Comparison of ENCODE assay signal across 7 cellular contexts in genomic region chr11:17386331-17387084, GRCh38. TPM values are rescaled to one million over a fixed set of nuclear protein-coding genes. Genes with fewer than 3 reads are reported as not detected.
DNase-seq lines count a peak whose midpoint lies in the region; ATAC-seq and TF ChIP-seq lines count a peak whose summit lies in the region.

No MANE protein-coding gene starts in this region.

- no peaks in the 10 kb centered on the region for H3K9me3 ChIP-seq in testis

- no peak overlapping the region for H3K4me3 ChIP-seq in LNCaP clone FGC (ENCODE audit: low read depth, low read length)
- no peak overlapping the region for H3K4me3 ChIP-seq in testis

- H3K27ac ChIP-seq in testis, result no peak overlapping the region

- peak; percentile 72 for DNase-seq in GM10266 (ENCODE audit: extremely low spot score)
- DNase-seq in LNCaP clone FGC (ENCODE audit: low read depth), result no peak
- peak; percentile 63 for DNase-seq in UCSD-AML1 (lab: John Stamatoyannopoulos, UW; ENCODE audit: unreplicated experiment)
- peak; percentile 15 for DNase-seq in dedifferentiated amniotic fluid mesenchymal stem cell (ENCODE audit: extremely low spot score)
- peak; percentile 41 for DNase-seq in medulla oblongata (ENCODE audit: extremely low spot score)
- DNase-seq in testis, result peak; percentile 65

- 71 to 85% methylated on average over 15 to 23 of the region's 23 CpGs for WGBS in testis, 2 donors

- intact Hi-C loops in testis (cut with DNase I; ENCODE audit: low total_unique reads), result loop anchor here (5.0 kb wide), 1 partner anchor 116 kb away; no protein-coding TSS in a partner anchor

- peak; percentile 60 for ATAC-seq in GM21723 (IDR thresholded peaks at IDR 0.05; ENCODE audit: unreplicated experiment)

- no peaks in the 10 kb centered on the region for H3K27me3 ChIP-seq in testis

- H3K4me1 ChIP-seq in testis, result peaks cover 3% of the 10 kb centered on the region

- TF ChIP-seq POLR2A in testis (IDR thresholded peaks at IDR 0.05), result no peak

- H3K36me3 ChIP-seq in testis (ENCODE audit: low read depth, missing control alignments), result no peaks in the 10 kb centered on the region

- TF ChIP-seq CTCF in GM10266 (IDR thresholded peaks at IDR 0.05; ENCODE audit: control insufficient read depth, insufficient read depth, low read depth, missing control alignments) (peak; percentile 71), LNCaP clone FGC (IDR thresholded peaks at IDR 0.05; ENCODE audit: control insufficient read depth, extremely low read depth, insufficient read depth) (peak; percentile 69), testis (IDR thresholded peaks at IDR 0.05) (peak; percentile 19 to 54 (median 53))

RNA-seq across cellular contexts. Expression of gene KCNJ11, which starts 2.0 kb away (rescaled TPM):
- total RNA-seq in testis, result 1 to 10 TPM; 1.4 to 2.1 TPM
- polyA plus RNA-seq in testis (ENCODE audit: insufficient read depth, low read depth, low replicate concordance), result 1.7 TPM

RNA-seq across cellular contexts. Expression of gene NCR3LG1, which starts 34.9 kb away (rescaled TPM):
- 1 to 10 TPM; 9.3 to 10.0 TPM for total RNA-seq in testis
- 5.0 TPM for polyA plus RNA-seq in testis (ENCODE audit: insufficient read depth, low read depth, low replicate concordance)
